ENCODE assay signal across 26 cellular contexts in genomic region chr15:63452552-63453136, GRCh38.
"Had no signal": no experiment of that assay in that cellular context is flagged by ENCODE, and none has a peak within 500 bp of the region (broad histone marks: within the 10 kb centered on the region; RNA-seq: fewer than 3 reads in every experiment).

No MANE protein-coding gene starts in this region.

- H3K27ac ChIP-seq: esophagus muscularis mucosa, left lung, lower lobe of right lung, right atrium auricular region, spleen, tibial nerve had no signal

- H3K36me3 Mint-ChIP-seq: activated CD8-positive, alpha-beta memory T cell treated with anti-CD3 and anti-CD28 coated beads, Interleukin-2, amount 10 ng/mL, durations not matched to agents 7 days and 5 days; activated naive CD4-positive, alpha-beta T cell treated with anti-CD3 and anti-CD28 coated beads, Interleukin-2, amount 50 U/mL, for 72 hours; natural killer cell treated with Interleukin-12 subunit alpha and Interleukin-12 subunit beta and Interleukin-15 and Interleukin-18, amount 100 ng/mL, for 72 hours had no signal

- FAIRE-seq: bronchial epithelial cell, islet of Langerhans had no signal

- H3K9me3 ChIP-seq: esophagus muscularis mucosa, left lung, lower lobe of right lung, right atrium auricular region, spleen, tibial nerve, uterus had no signal

- ATAC-seq: activated CD4-positive, alpha-beta T cell treated with anti-CD3 and anti-CD28 coated beads for 36 hours; activated CD8-positive, alpha-beta memory T cell treated with anti-CD3 and anti-CD28 coated beads, Interleukin-2, amount 10 ng/mL, durations not matched to agents 7 days and 5 days; activated CD8-positive, alpha-beta T cell treated with anti-CD3 and anti-CD28 coated beads, Interleukin-2, amount 10 ng/mL, durations not matched to agents 7 days and 5 days; activated naive CD4-positive, alpha-beta T cell treated with anti-CD3 and anti-CD28 coated beads, Interleukin-2, amount 50 U/mL, for 72 hours; left lung; lower lobe of right lung; natural killer cell treated with Interleukin-12 subunit alpha and Interleukin-12 subunit beta and Interleukin-15 and Interleukin-18, amount 100 ng/mL, for 72 hours had no signal

- H3K4me1 ChIP-seq: right atrium auricular region, uterus had no signal

- H3K4me1 Mint-ChIP-seq: activated CD4-positive, alpha-beta T cell treated with anti-CD3 and anti-CD28 coated beads for 36 hours; central memory CD8-positive, alpha-beta T cell had no signal

- H3K4me3 ChIP-seq: esophagus muscularis mucosa, left lung, lower lobe of right lung, right atrium auricular region, spleen, tibial nerve, uterus had no signal

- H3K4me3 Mint-ChIP-seq: activated CD4-positive, alpha-beta T cell treated with anti-CD3 and anti-CD28 coated beads for 36 hours; activated CD8-positive, alpha-beta memory T cell treated with anti-CD3 and anti-CD28 coated beads, Interleukin-2, amount 10 ng/mL, durations not matched to agents 7 days and 5 days; activated CD8-positive, alpha-beta T cell treated with anti-CD3 and anti-CD28 coated beads, Interleukin-2, amount 10 ng/mL, durations not matched to agents 7 days and 5 days; central memory CD8-positive, alpha-beta T cell; natural killer cell treated with Interleukin-12 subunit alpha and Interleukin-12 subunit beta and Interleukin-15 and Interleukin-18, amount 100 ng/mL, for 72 hours; T-helper 2 cell treated with Interferon-gamma antibody and Interleukin-4, amounts not matched to agents 5 μg/mL and 100 μg/mL, for 36 hours had no signal

- H3K27me3 Mint-ChIP-seq: activated CD4-positive, alpha-beta T cell treated with anti-CD3 and anti-CD28 coated beads for 36 hours; central memory CD8-positive, alpha-beta T cell had no signal

- H3K9me3 Mint-ChIP-seq: activated naive CD4-positive, alpha-beta T cell treated with anti-CD3 and anti-CD28 coated beads, Interleukin-2, amount 50 U/mL, for 72 hours; activated T-helper 2 cell treated with anti-CD3 and anti-CD28 coated beads, Interferon-gamma antibody, Interleukin-2, Interleukin-4, amounts not matched to agents 10 μg/mL and 5 μg/mL and 100 μg/mL, durations not matched to agents 14 hours and 24 hours and 36 hours; central memory CD8-positive, alpha-beta T cell; natural killer cell treated with Interleukin-12 subunit alpha and Interleukin-12 subunit beta and Interleukin-15 and Interleukin-18, amount 100 ng/mL, for 72 hours; T-helper 2 cell treated with Interferon-gamma antibody and Interleukin-4, amounts not matched to agents 5 μg/mL and 100 μg/mL, for 36 hours had no signal

- DNase-seq: activated CD4-positive, alpha-beta T cell treated with anti-CD3 and anti-CD28 coated beads for 36 hours; activated CD4-positive, CD25-positive, alpha-beta regulatory T cell; activated CD8-positive, alpha-beta memory T cell treated with anti-CD3 and anti-CD28 coated beads, Interleukin-2, amount 10 ng/mL, durations not matched to agents 7 days and 5 days; activated CD8-positive, alpha-beta T cell treated with anti-CD3 and anti-CD28 coated beads, Interleukin-2, amount 10 ng/mL, durations not matched to agents 7 days and 5 days; activated naive CD4-positive, alpha-beta T cell; activated T-cell treated with anti-CD3 and anti-CD28 coated beads, Interleukin-2, amount 50 U/mL, for 48 hours; effector CD4-positive, alpha-beta T cell; foreskin melanocyte; left lung; lower lobe of right lung; mesenchymal stem cell; nucleus accumbens; spleen; stimulated activated naive CD4-positive, alpha-beta T cell; T-helper 1 cell; uterus had no signal

- H3K27ac Mint-ChIP-seq: activated CD4-positive, alpha-beta T cell treated with anti-CD3 and anti-CD28 coated beads for 36 hours; activated CD8-positive, alpha-beta memory T cell treated with anti-CD3 and anti-CD28 coated beads, Interleukin-2, amount 10 ng/mL, durations not matched to agents 7 days and 5 days; activated CD8-positive, alpha-beta T cell treated with anti-CD3 and anti-CD28 coated beads, Interleukin-2, amount 10 ng/mL, durations not matched to agents 7 days and 5 days; activated naive CD4-positive, alpha-beta T cell treated with anti-CD3 and anti-CD28 coated beads, Interleukin-2, amount 50 U/mL, for 72 hours; activated T-helper 2 cell treated with anti-CD3 and anti-CD28 coated beads, Interferon-gamma antibody, Interleukin-2, Interleukin-4, amounts not matched to agents 10 μg/mL and 5 μg/mL and 100 μg/mL, durations not matched to agents 14 hours and 24 hours and 36 hours; natural killer cell treated with Interleukin-12 subunit alpha and Interleukin-12 subunit beta and Interleukin-15 and Interleukin-18, amount 100 ng/mL, for 72 hours; T-helper 2 cell treated with Interferon-gamma antibody and Interleukin-4, amounts not matched to agents 5 μg/mL and 100 μg/mL, for 36 hours had no signal
